In genomic region chr1:45205000-45205909, GRCh38 we compare ENCODE assay signal across 8 cellular contexts. TPM values are rescaled to one million over a fixed set of nuclear protein-coding genes. Genes with fewer than 3 reads are reported as not detected.
DNase-seq lines count a peak whose midpoint lies in the region; ATAC-seq and TF ChIP-seq lines count a peak whose summit lies in the region.

No MANE protein-coding gene starts in this region.

- H3K27me3 Mint-ChIP-seq in brain: peaks cover 28% of the 10 kb centered on the region

- no peaks in the 10 kb centered on the region for H3K36me3 ChIP-seq in DND-41 (ENCODE audit: insufficient read depth, low read length)
- no peaks in the 10 kb centered on the region for H3K36me3 ChIP-seq in Peyer's patch

- peaks cover 51% of the 10 kb centered on the region for H3K4me1 Mint-ChIP-seq in brain

- H3K36me3 Mint-ChIP-seq in brain: no peaks in the 10 kb centered on the region

- H3K4me3 Mint-ChIP-seq in brain: peak overlapping the region; percentile 90 to 95 (median 92)

- no peaks in the 10 kb centered on the region for H3K79me2 ChIP-seq in DND-41 (ENCODE audit: insufficient read depth, low read length)

- ATAC-seq in DND-41 (ENCODE audit: insufficient read depth, low read depth) (no peak), HG02884 (IDR thresholded peaks at IDR 0.05; ENCODE audit: unreplicated experiment) (peak; percentile 26), GM21423 (IDR thresholded peaks at IDR 0.05; ENCODE audit: unreplicated experiment) (no peak), GM18505 (IDR thresholded peaks at IDR 0.05; ENCODE audit: unreplicated experiment) (no peak)

- H3K27me3 ChIP-seq in DND-41 (ENCODE audit: insufficient read depth, low read length, poor library complexity) (peaks cover 77% of the 10 kb centered on the region), Peyer's patch (no peaks in the 10 kb centered on the region)

- H3K4me3 ChIP-seq in DND-41 (ENCODE audit: low read depth in 1 of 2, low read length in 2 of 2): no peak overlapping the region; a peak in 1 of 4 replicates
- H3K4me3 ChIP-seq in Peyer's patch: peak overlapping the region; percentile 70 to 87 (median 83)
- peak overlapping the region; percentile 64 for H3K4me3 ChIP-seq in iPS-18c (ENCODE audit: insufficient read depth, low read depth, low read length)
- H3K4me3 ChIP-seq in skeletal muscle cell (ENCODE audit: low read depth, low read length): peak overlapping the region; percentile 67

- no peaks in the 10 kb centered on the region; the same call in 1 of the 2 replicates for H4K20me1 ChIP-seq in DND-41 (ENCODE audit: insufficient read depth, low read length)

- H3K9me3 Mint-ChIP-seq in brain: no peaks in the 10 kb centered on the region

- no peak overlapping the region for H2AFZ ChIP-seq in DND-41 (ENCODE audit: low read depth, low read length)

- no peak for TF ChIP-seq CTCF in DND-41 (IDR thresholded peaks at IDR 0.05; ENCODE audit: borderline replicate concordance, extremely low read depth, low read length, poor library complexity, severe bottlenecking)
- no peak for TF ChIP-seq CTCF in Peyer's patch (IDR thresholded peaks at IDR 0.05)
- no peak for TF ChIP-seq CTCF in brain (conservative IDR thresholded peaks at IDR 0.05)

- peak overlapping the region; percentile 82 to 96 (median 94) for H3K27ac Mint-ChIP-seq in brain

- no peak overlapping the region for H3K9ac ChIP-seq in DND-41 (ENCODE audit: low read depth, low read length)

- H3K9me3 ChIP-seq in DND-41 (ENCODE audit: insufficient read depth, low read length, severe bottlenecking): no peaks in the 10 kb centered on the region
- H3K9me3 ChIP-seq in Peyer's patch: no peaks in the 10 kb centered on the region
- H3K9me3 ChIP-seq in iPS-18c (ENCODE audit: control insufficient read depth, insufficient read depth, low read length): no peaks in the 10 kb centered on the region

- TF ChIP-seq POLR2A in Peyer's patch (IDR thresholded peaks at IDR 0.05) (no peak), GM18505 (IDR thresholded peaks at IDR 0.05; ENCODE audit: borderline replicate concordance, extremely low read depth, insufficient read depth, insufficient read length) (no peak)

- H3K4me2 ChIP-seq in DND-41 (ENCODE audit: insufficient read depth, low read length): 0 out of 2 replicates have a peak overlapping the region, but pooled peaks have one; percentile 98

- H3K4me1 ChIP-seq in DND-41 (ENCODE audit: insufficient read depth, low read length) (peaks cover 19% of the 10 kb centered on the region), Peyer's patch (peaks cover 0 to 17% (median 5%) of the 10 kb centered on the region in 4 donors)

- no peak for DNase-seq in DND-41
- DNase-seq in Peyer's patch: peak; percentile 26 to 68 (median 66)
- no peak for DNase-seq in skeletal muscle cell (ENCODE audit: low read depth)

- H3K27ac ChIP-seq in DND-41 (ENCODE audit: low read length) (no peak overlapping the region), Peyer's patch (peak overlapping the region; percentile 15 to 89 (median 40))

RNA-seq across cellular contexts. Expression of gene ZSWIM5, which starts 1.1 kb away (rescaled TPM):
- total RNA-seq in Peyer's patch: 10 to 100 TPM in 3 of 4 donors, 1 to 10 TPM in 1; 8.3 to 16.5 (median 13.4) TPM
- 7.7 TPM for polyA plus RNA-seq in brain (ENCODE audit: insufficient read depth, low read depth, low replicate concordance)

Comparison
In these comparisons a context has a peak if more than half of its experiments do, and no peak if none do; other contexts are left out.
1. DNase-seq: peak in Peyer's patch (3 of 3); none in DND-41 (single experiment) and skeletal muscle cell (single experiment).
2. H3K4me3 ChIP-seq: peak in Peyer's patch (4 of 4), iPS-18c (single experiment) and skeletal muscle cell (single experiment); none in DND-41 (0 of 2).